ENCODE assay signal across 18 cellular contexts in the genomic region with DNA sequence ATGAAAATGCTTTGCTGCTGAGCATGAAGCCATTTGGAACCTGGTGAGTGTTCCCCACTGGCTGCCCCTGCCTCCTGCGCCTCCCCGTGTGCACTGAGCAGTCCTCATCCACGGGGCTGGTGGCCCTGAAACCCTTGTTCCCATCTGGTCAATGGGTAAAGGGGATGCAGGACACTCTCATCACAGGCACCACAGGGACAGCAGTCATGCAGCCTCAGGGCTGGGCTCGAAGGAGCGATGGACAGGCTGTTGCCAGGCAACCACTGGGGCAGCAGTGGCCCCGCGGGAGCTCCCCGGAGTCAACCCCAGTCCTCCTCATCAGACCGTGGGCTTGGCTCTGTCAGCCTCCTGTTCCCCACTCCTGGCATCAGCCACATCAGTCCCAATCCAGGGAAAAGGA.
"Had no signal": no experiment of that assay in that cellular context is flagged by ENCODE, and none has a peak within 500 bp of the region (broad histone marks: within the 10 kb centered on the region; RNA-seq: fewer than 3 reads in every experiment).

No MANE protein-coding gene starts in this region.

- DNase-seq: activated CD4-positive, alpha-beta T cell treated with anti-CD3 and anti-CD28 coated beads for 36 hours; activated CD4-positive, alpha-beta T cell treated with anti-CD3 and anti-CD28 coated beads, Interleukin-2, amount 50 U/mL, for 48 hours; activated gamma-delta T cell; effector CD8-positive, alpha-beta T cell; heart right ventricle; immature natural killer cell; natural killer cell; occipital lobe; stimulated activated naive CD8-positive, alpha-beta T cell treated with anti-CD3 and anti-CD28 coated beads, Interleukin-15, amount 100 ng/mL, for 72 hours; transverse colon; uterus had no signal

- ATAC-seq: activated CD4-positive, alpha-beta T cell treated with anti-CD3 and anti-CD28 coated beads for 36 hours; gastroesophageal sphincter; stimulated activated naive CD8-positive, alpha-beta T cell treated with anti-CD3 and anti-CD28 coated beads, Interleukin-15, amount 100 ng/mL, for 72 hours; WTC11 had no signal

- FAIRE-seq: endothelial cell of umbilical vein, TTC549 had no signal

- H3K36me3 ChIP-seq: cardiac muscle cell, esophagus muscularis mucosa, gastroesophageal sphincter, heart right ventricle, suprapubic skin, transverse colon, uterus had no signal

- H3K4me3 ChIP-seq: cardiac muscle cell, esophagus muscularis mucosa, gastroesophageal sphincter, heart right ventricle, suprapubic skin, transverse colon, uterus had no signal

- H3K27ac ChIP-seq: cardiac muscle cell, esophagus muscularis mucosa, gastroesophageal sphincter, heart right ventricle, suprapubic skin, transverse colon, uterus had no signal

- H3K9me3 ChIP-seq: esophagus muscularis mucosa, gastroesophageal sphincter, heart right ventricle, suprapubic skin, transverse colon, uterus had no signal

- H3K27me3 ChIP-seq: cardiac muscle cell, suprapubic skin, transverse colon, uterus had no signal

- H3K4me1 ChIP-seq: esophagus muscularis mucosa, gastroesophageal sphincter, heart right ventricle, suprapubic skin, transverse colon, uterus had no signal
